In the genomic region with DNA sequence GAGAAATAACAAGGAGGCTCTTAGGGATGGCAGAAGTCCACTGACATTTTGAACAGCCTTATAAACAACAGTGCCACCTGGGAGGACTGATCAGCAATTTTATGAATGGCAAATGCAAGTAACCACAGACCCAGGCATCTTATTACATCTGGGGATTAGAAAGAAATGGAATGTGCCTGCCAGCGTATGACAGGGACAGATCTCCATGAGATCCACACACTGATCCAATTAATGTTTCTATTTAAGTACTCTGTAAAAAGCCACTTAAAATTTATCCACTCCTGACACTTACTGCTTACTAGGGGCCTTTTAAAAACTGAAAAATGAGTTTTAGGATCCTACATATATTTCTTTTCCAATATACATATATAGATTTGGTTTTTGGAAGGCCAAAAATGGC, we compare ENCODE assay signal across 22 cellular contexts. TPM values are rescaled to one million over a fixed set of nuclear protein-coding genes. Genes with fewer than 3 reads are reported as not detected.
DNase-seq lines count a peak whose midpoint lies in the region; ATAC-seq, FAIRE-seq and TF ChIP-seq lines count a peak whose summit lies in the region.
"Had no signal": no experiment of that assay in that cellular context is flagged by ENCODE, and none has a peak within 500 bp of the region (broad histone marks: within the 10 kb centered on the region; RNA-seq: fewer than 3 reads in every experiment).

No MANE protein-coding gene starts in this region.

- no peak overlapping the region for H4K91ac ChIP-seq in IMR-90 (ENCODE audit: insufficient read depth, low read depth, low read length)
- no peak overlapping the region for H4K91ac ChIP-seq in neuronal stem cell (ENCODE audit: low read depth, low read length, poor library complexity)

- H2AK9ac ChIP-seq in IMR-90 (replicated peaks; ENCODE audit: low read depth, low read length, poor library complexity): no peak overlapping the region

- in situ Hi-C loops in IMR-90 (cut with MboI; ENCODE audit: low sequenced_read_pairs) (no loop called here), gastrocnemius medialis (cut with MboI; ENCODE audit: low sequenced_read_pairs in 4 of 4) (no loop called here)

- H3K27ac ChIP-seq in IMR-90 (ENCODE audit: insufficient read depth, low read length) (no peak overlapping the region), astrocyte (ENCODE audit: low read depth, low read length) (no peak overlapping the region), gastrocnemius medialis (peak overlapping the region; percentile 56 to 83 (median 63)), neuronal stem cell (replicated peaks; ENCODE audit: low read length) (no peak overlapping the region)
- H3K27ac ChIP-seq: 22Rv1, thoracic aorta, VCaP had no signal

- H2AK5ac ChIP-seq in IMR-90 (ENCODE audit: low read depth, low read length): no peak overlapping the region
- no peak overlapping the region for H2AK5ac ChIP-seq in neuronal stem cell (ENCODE audit: low read depth, low read length)

- no peaks in the 10 kb centered on the region for H3K27me3 ChIP-seq in IMR-90 (ENCODE audit: control insufficient read depth, insufficient read depth, low read length)
- H3K27me3 ChIP-seq in astrocyte (ENCODE audit: insufficient read depth, low read length): no peaks in the 10 kb centered on the region
- H3K27me3 ChIP-seq in gastrocnemius medialis: no peaks in the 10 kb centered on the region
- H3K27me3 ChIP-seq in neuronal stem cell (ENCODE audit: control insufficient read depth in 3 of 3, insufficient read depth in 3 of 3, low read depth in 1 of 3, low read length in 3 of 3): no peaks in the 10 kb centered on the region

- no peaks in the 10 kb centered on the region for H3K27me3 Mint-ChIP-seq in astrocyte (ENCODE audit: low read depth, unreplicated experiment)

- dilution Hi-C loops in IMR-90 (cut with HindIII; ENCODE audit: low sequenced_read_pairs, unreplicated experiment): no loop called here

- H3K9ac ChIP-seq in IMR-90 (ENCODE audit: low read depth, low read length): no peak overlapping the region
- no peak overlapping the region for H3K9ac ChIP-seq in astrocyte (ENCODE audit: low read length)
- H3K9ac ChIP-seq in neuronal stem cell (ENCODE audit: low read depth, low read length, poor library complexity): no peak overlapping the region

- H3K27ac Mint-ChIP-seq in astrocyte (ENCODE audit: unreplicated experiment): no peak overlapping the region

- TF ChIP-seq RAD21 in IMR-90 (IDR thresholded peaks at IDR 0.05; ENCODE audit: low read length): no peak

- peaks cover 5% of the 10 kb centered on the region; the same call in 1 of the 2 replicates for H3K4me1 ChIP-seq in IMR-90 (ENCODE audit: control insufficient read depth, insufficient read depth, low read length)
- H3K4me1 ChIP-seq in astrocyte (ENCODE audit: insufficient read depth, low read length): no peaks in the 10 kb centered on the region
- peaks cover 44 to 64% of the 10 kb centered on the region in 2 donors for H3K4me1 ChIP-seq in gastrocnemius medialis
- peaks cover 1 to 9% of the 10 kb centered on the region in 2 donors for H3K4me1 ChIP-seq in neuronal stem cell (ENCODE audit: control insufficient read depth in 2 of 2, insufficient read depth in 1 of 2, low read depth in 1 of 2, low read length in 2 of 2)

- H3K14ac ChIP-seq in IMR-90 (replicated peaks; ENCODE audit: low read depth, low read length) (no peak overlapping the region), neuronal stem cell (ENCODE audit: low read length) (no peak overlapping the region)

- POLR2A ChIA-PET in IMR-90 (lab: Charles Lee; ENCODE audit: unreplicated experiment): no interaction called here

- H3K4me3 ChIP-seq in IMR-90 (ENCODE audit: insufficient read depth, low read depth, low read length) (no peak overlapping the region), astrocyte (ENCODE audit: insufficient read depth, low read depth, low read length) (no peak overlapping the region), gastrocnemius medialis (no peak overlapping the region), neuronal stem cell (ENCODE audit: low read length in 2 of 2) (no peak overlapping the region)
- H3K4me3 ChIP-seq: thoracic aorta had no signal

- peak; percentile 37 for FAIRE-seq in astrocyte (lab: Jason Lieb, UNC)
- FAIRE-seq: colon, GM19239 had no signal

- no peaks in the 10 kb centered on the region for H3K9me3 Mint-ChIP-seq in astrocyte (ENCODE audit: unreplicated experiment)

- H3K36me3 ChIP-seq in IMR-90 (ENCODE audit: control insufficient read depth, insufficient read depth, low read length) (no peaks in the 10 kb centered on the region), astrocyte (ENCODE audit: insufficient read depth, low read length) (no peaks in the 10 kb centered on the region), gastrocnemius medialis (no peaks in the 10 kb centered on the region), neuronal stem cell (replicated peaks in 1 of 2; ENCODE audit: control insufficient read depth in 2 of 2, insufficient read depth in 2 of 2, low read length in 2 of 2) (peaks cover 1 to 7% of the 10 kb centered on the region in 2 donors)
- H3K36me3 ChIP-seq: thoracic aorta had no signal

- no TSS peak for BruUV-seq in IMR-90 (replicated peaks; lab: Mats Ljungman, UMichigan)

- peaks cover 67% of the 10 kb centered on the region for H3K79me2 ChIP-seq in astrocyte (ENCODE audit: insufficient read depth, low read length)

- DNase-seq in DMS 273 (lab: John Stamatoyannopoulos, UW; ENCODE audit: unreplicated experiment) (peak; percentile 5), DMS 273 treated with DMSO at 0.1 percent for 48 hours (lab: John Stamatoyannopoulos, UW) (no peak), IMR-90 (peak; percentile 21), astrocyte (ENCODE audit: low read depth) (no peak), gastrocnemius medialis (peak; percentile 35 to 58), SKM-1 (lab: John Stamatoyannopoulos, UW; ENCODE audit: unreplicated experiment) (no peak), neuronal stem cell (ENCODE audit: low spot score) (no peak)
- DNase-seq: activated gamma-delta T cell; anterior cingulate cortex; COR-L47; midbrain; NCI-H1436 treated with DMSO at 0.1 percent for 48 hours; NCI-H446 treated with DMSO at 0.1 percent for 48 hours; nucleus accumbens; stimulated activated CD4-positive, alpha-beta T cell treated with anti-CD3 and anti-CD28 coated beads, Interleukin-4, amount 100 ng/mL, for 4 hours had no signal

- H4K5ac ChIP-seq in IMR-90 (ENCODE audit: low read depth, low read length): no peak overlapping the region

- H2BK15ac ChIP-seq in IMR-90 (ENCODE audit: low read depth, low read length) (no peak overlapping the region), neuronal stem cell (ENCODE audit: low read length) (no peak overlapping the region)

- H3K18ac ChIP-seq in IMR-90 (ENCODE audit: low read depth, low read length) (no peak overlapping the region), neuronal stem cell (ENCODE audit: low read length) (no peak overlapping the region)

- no peak overlapping the region for H3K56ac ChIP-seq in IMR-90 (ENCODE audit: extremely low read depth, insufficient read depth, low read length)

- H2BK12ac ChIP-seq in neuronal stem cell (ENCODE audit: low read length): no peak overlapping the region

- no peak overlapping the region for H2BK5ac ChIP-seq in IMR-90 (ENCODE audit: low read depth, low read length, poor library complexity, severe bottlenecking)
- no peak overlapping the region for H2BK5ac ChIP-seq in neuronal stem cell (ENCODE audit: low read length)

- H2BK20ac ChIP-seq in IMR-90 (ENCODE audit: low read depth, low read length): no peak overlapping the region

- no peak overlapping the region for H3K4me3 Mint-ChIP-seq in astrocyte (ENCODE audit: unreplicated experiment)

- H3K23ac ChIP-seq in IMR-90 (ENCODE audit: low read depth, low read length) (no peak overlapping the region), neuronal stem cell (ENCODE audit: low read depth, low read length, poor library complexity) (no peak overlapping the region)

- no peak overlapping the region for H4K8ac ChIP-seq in IMR-90 (ENCODE audit: low read depth in 2 of 2, low read length in 2 of 2)
- H4K8ac ChIP-seq in neuronal stem cell (ENCODE audit: low read depth, low read length): no peak overlapping the region

- H3K36me3 Mint-ChIP-seq in astrocyte (ENCODE audit: low read depth, unreplicated experiment): no peaks in the 10 kb centered on the region

- H4K20me1 ChIP-seq in IMR-90 (ENCODE audit: insufficient read depth, low read length) (peaks cover 31% of the 10 kb centered on the region), astrocyte (ENCODE audit: insufficient read depth, low read length) (peaks cover 67% of the 10 kb centered on the region)

- ATAC-seq in IMR-90 (ENCODE audit: low read depth) (peak; percentile 36; the same call in 1 of the 2 replicates), gastrocnemius medialis (peak; percentile 94 to 98), HG03469 (IDR thresholded peaks at IDR 0.05; ENCODE audit: unreplicated experiment) (no peak)
- ATAC-seq: Panc1 had no signal

- H3K4ac ChIP-seq in IMR-90 (ENCODE audit: low read depth, low read length) (no peak overlapping the region), neuronal stem cell (ENCODE audit: low read length) (no peak overlapping the region)

- intact Hi-C loops in IMR-90 (cut with micrococcal nuclease) (no loop called here), gastrocnemius medialis (cut with DNase I; ENCODE audit: low total_unique reads) (loop anchor here (5.0 kb wide), 1 partner anchor 64 kb away; no protein-coding TSS in a partner anchor)

- WGBS in IMR-90 (ENCODE audit: extremely low coverage in 2 of 2, insufficient read length in 1 of 2), 2 experiments: no CpG with 5 or more reads among the region's 1 CpG
- no CpG with 5 or more reads among the region's 1 CpG for WGBS in neuronal stem cell (ENCODE audit: extremely low coverage in 2 of 2, insufficient read length in 2 of 2, insufficient replicate concordance in 1 of 2), 2 donors

- peaks cover 7% of the 10 kb centered on the region; the same call in 1 of the 2 replicates for H3K9me1 ChIP-seq in IMR-90 (ENCODE audit: insufficient read depth, low read length)

- CTCF ChIA-PET in IMR-90 (lab: Yijun Ruan, JAX): no interaction called here

- TF ChIP-seq CTCF in IMR-90 (conservative IDR thresholded peaks at IDR 0.05; ENCODE audit: low read depth, low read length): no peak
- no peak for TF ChIP-seq CTCF in astrocyte (IDR thresholded peaks at IDR 0.05; ENCODE audit: insufficient read depth, low read depth, low read length)
- TF ChIP-seq CTCF in gastrocnemius medialis (IDR thresholded peaks at IDR 0.05 in 4 of 5, conservative IDR thresholded peaks at IDR 0.05 in 1 of 5): no peak

- H3K79me1 ChIP-seq in IMR-90 (ENCODE audit: low read depth in 1 of 2, low read length in 2 of 2) (peaks cover 21 to 69% of the 10 kb centered on the region in 2 experiments; a peak in 3 of 4 replicates), neuronal stem cell (ENCODE audit: low read depth, low read length) (peaks cover 2% of the 10 kb centered on the region)

- peaks cover 22% of the 10 kb centered on the region for H3K4me1 Mint-ChIP-seq in astrocyte (ENCODE audit: low read depth, unreplicated experiment)

- no peaks in the 10 kb centered on the region for H3K9me3 ChIP-seq in IMR-90 (ENCODE audit: control insufficient read depth, insufficient read depth, low read length)
- no peaks in the 10 kb centered on the region for H3K9me3 ChIP-seq in astrocyte (ENCODE audit: insufficient read depth, low read depth, low read length)
- no peaks in the 10 kb centered on the region for H3K9me3 ChIP-seq in gastrocnemius medialis
- H3K9me3 ChIP-seq in neuronal stem cell (replicated peaks in 1 of 2; ENCODE audit: control insufficient read depth in 2 of 2, insufficient read depth in 1 of 2, low read depth in 1 of 2, low read length in 2 of 2): no peaks in the 10 kb centered on the region
- H3K9me3 ChIP-seq: thoracic aorta had no signal

- TF ChIP-seq POLR2A in IMR-90 (IDR thresholded peaks at IDR 0.05; ENCODE audit: low read depth, low read length): no peak
- TF ChIP-seq POLR2A in gastrocnemius medialis (IDR thresholded peaks at IDR 0.05): no peak

- H2AFZ ChIP-seq in IMR-90 (replicated peaks; ENCODE audit: low read length, poor library complexity) (no peak overlapping the region), astrocyte (ENCODE audit: low read depth, low read length) (no peak overlapping the region), neuronal stem cell (ENCODE audit: low read length) (no peak overlapping the region)

- H2BK120ac ChIP-seq in IMR-90 (ENCODE audit: low read depth, low read length): no peak overlapping the region
- H2BK120ac ChIP-seq in neuronal stem cell (ENCODE audit: low read depth, low read length): no peak overlapping the region

- H3K4me2 ChIP-seq in IMR-90 (ENCODE audit: low read depth, low read length) (no peak overlapping the region), astrocyte (ENCODE audit: low read length) (no peak overlapping the region), neuronal stem cell (ENCODE audit: insufficient read depth, low read length, poor library complexity, severe bottlenecking) (no peak overlapping the region)

RNA-seq across cellular contexts. Expression of a gene that starts 28.6 kb away (rescaled TPM):
- 34.2 and 37.5 TPM in 2 replicates for total RNA-seq in IMR-90 (2012; rRNA removed)
- polyA plus RNA-seq in IMR-90 (2012; rRNA removed): 13.1 and 14.6 TPM in 2 replicates
- 4.0 and 6.2 TPM in 2 replicates for polyA plus RNA-seq in IMR-90 (2012; cell fraction: cytosol; rRNA removed)
- polyA plus RNA-seq in IMR-90 (2012; cell fraction: nucleus; rRNA removed; ENCODE audit: low replicate concordance): 4.2 and 32.9 TPM in 2 replicates
- total RNA-seq in astrocyte: 35.4 and 35.9 TPM in 2 replicates
- 10 to 100 TPM; 64.6 to 75.8 (median 68.3) TPM for total RNA-seq in gastrocnemius medialis
- 41.6 TPM for polyA plus RNA-seq in neuronal stem cell (2013, experiment 1 of 2)
- 42.6 TPM for polyA plus RNA-seq in neuronal stem cell (2013, experiment 2 of 2)

Comparison
In these comparisons a context has a peak if more than half of its experiments do, and no peak if none do; other contexts are left out.
1. DNase-seq: peak in DMS 273 (single experiment), IMR-90 (single experiment) and gastrocnemius medialis (2 of 2); none in DMS 273 treated with DMSO at 0.1 percent for 48 hours (single experiment), astrocyte (single experiment), SKM-1 (single experiment) and neuronal stem cell (single experiment).
2. H3K27ac ChIP-seq: peak in gastrocnemius medialis (4 of 4); none in IMR-90 (single experiment), astrocyte (single experiment) and neuronal stem cell (single experiment).